In the genomic region with DNA sequence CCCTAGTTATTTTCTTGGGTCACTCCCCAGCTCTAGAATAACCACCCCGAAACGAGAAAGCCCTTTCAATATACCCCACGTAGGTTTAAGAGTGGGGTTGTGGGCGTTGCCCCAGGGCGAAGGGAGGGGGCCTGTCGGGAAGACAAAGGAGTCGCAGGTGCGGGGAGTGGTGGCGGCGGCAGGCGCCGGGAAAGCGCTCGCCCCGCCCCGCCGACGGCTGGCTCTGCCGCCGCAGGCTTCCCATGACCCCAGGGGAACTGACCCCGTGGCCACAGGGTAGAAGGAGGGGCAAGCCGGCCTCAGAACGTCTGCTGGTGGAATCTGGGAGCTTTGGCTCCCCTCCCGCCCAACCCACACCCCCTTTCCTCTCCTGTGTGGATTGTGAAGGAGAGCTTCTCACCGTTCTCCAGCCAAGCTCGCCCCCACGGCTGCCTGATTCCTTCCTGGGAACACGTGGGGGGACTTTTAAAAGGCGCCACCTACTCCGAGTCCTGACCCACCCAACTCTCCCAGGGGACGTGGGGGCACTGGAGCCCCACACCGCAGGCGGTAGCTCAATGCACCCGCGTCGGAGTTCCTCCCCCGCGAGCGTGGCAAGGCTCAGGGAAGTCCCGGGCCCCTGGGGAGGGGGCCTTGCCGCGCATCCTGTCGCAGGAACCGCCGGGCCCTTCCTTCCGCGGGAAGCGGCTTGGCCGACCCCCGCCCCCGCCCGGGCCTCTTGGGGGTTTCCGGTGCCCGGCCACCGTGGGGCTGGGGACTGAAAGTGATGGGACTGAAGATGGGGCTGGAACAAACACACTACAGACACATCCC, we compare ENCODE assay signal across 7 cellular contexts. TPM values are rescaled to one million over a fixed set of nuclear protein-coding genes. Genes with fewer than 3 reads are reported as not detected.
A peak's percentile ranks its signal among the peaks of the same experiment; 100 is the strongest.
DNase-seq lines count a peak whose midpoint lies in the region; ATAC-seq and TF ChIP-seq lines count a peak whose summit lies in the region.

No MANE protein-coding gene starts in this region.

- H3K9ac ChIP-seq in MM.1S (ENCODE audit: low read length) (no peak overlapping the region), mammary epithelial cell (ENCODE audit: insufficient read depth, low read length) (peak overlapping the region; percentile 92)

- no peaks in the 10 kb centered on the region for H3K9me3 Mint-ChIP-seq in immature natural killer cell

- no peak overlapping the region for H3K27ac ChIP-seq in MM.1S (ENCODE audit: low read length)
- peak overlapping the region; percentile 95 for H3K27ac ChIP-seq in mammary epithelial cell (ENCODE audit: insufficient read depth, low read depth, low read length)

- H2AFZ ChIP-seq in MM.1S (ENCODE audit: low read length) = no peak overlapping the region
- no peak overlapping the region for H2AFZ ChIP-seq in mammary epithelial cell (ENCODE audit: low read depth, low read length)

- TF ChIP-seq CTCF in GM12875 (IDR thresholded peaks at IDR 0.05; ENCODE audit: borderline replicate concordance, insufficient read depth, low read depth, low read length) (no peak), MM.1S (IDR thresholded peaks at IDR 0.05; ENCODE audit: low read length) (no peak), mammary epithelial cell (conservative IDR thresholded peaks at IDR 0.05 in 1 of 2, IDR thresholded peaks at IDR 0.05 in 1 of 2; ENCODE audit: extremely low read depth in 1 of 2, insufficient read depth in 1 of 2, low read depth in 1 of 2, low read length in 2 of 2) (no peak)

- peaks cover 29% of the 10 kb centered on the region for H3K4me1 ChIP-seq in MM.1S (ENCODE audit: low read length)
- H3K4me1 ChIP-seq in mammary epithelial cell (ENCODE audit: insufficient read depth, low read length) = peaks cover 21% of the 10 kb centered on the region

- H3K79me2 ChIP-seq in MM.1S (ENCODE audit: low read length) (no peaks in the 10 kb centered on the region), mammary epithelial cell (ENCODE audit: insufficient read depth, low read length) (peaks cover 35% of the 10 kb centered on the region)

- no peaks in the 10 kb centered on the region for H3K9me3 ChIP-seq in MM.1S (replicated peaks; ENCODE audit: insufficient read depth, low read length)
- no peaks in the 10 kb centered on the region for H3K9me3 ChIP-seq in mammary epithelial cell (replicated peaks; ENCODE audit: insufficient read depth, low read length)

- H3K27me3 ChIP-seq in MM.1S (replicated peaks; ENCODE audit: insufficient read depth, low read length) (peaks cover 64% of the 10 kb centered on the region), mammary epithelial cell (ENCODE audit: insufficient read depth, low read length) (no peaks in the 10 kb centered on the region)

- DNase-seq in MM.1S (no peak), UCSD-AML1 (lab: John Stamatoyannopoulos, UW; ENCODE audit: unreplicated experiment) (peak; percentile 95), mammary epithelial cell (peak; percentile 65), immature natural killer cell (peak; percentile 83 to 89 (median 86))
- peak; percentile 58 to 63 for DNase-seq in stimulated activated CD4-positive, alpha-beta T cell treated with anti-CD3 and anti-CD28 coated beads, Interleukin-15, amount 100 ng/mL, for 1 hour (ENCODE audit: low read depth in 1 of 2, low spot score in 1 of 2)

- peaks cover 57 to 61% of the 10 kb centered on the region in 2 donors for H3K4me1 Mint-ChIP-seq in immature natural killer cell

- intact Hi-C loops in mammary epithelial cell (cut with micrococcal nuclease) = loop anchor here (1.0 kb wide), 2 partner anchors 39 to 107 kb away; no protein-coding TSS in a partner anchor

- 34% methylated on average over 3 of the region's 55 CpGs for WGBS in mammary epithelial cell (ENCODE audit: low coverage, missing lambda C conversion rate)

- peaks cover 8% of the 10 kb centered on the region; the same call in 1 of the 2 replicates for H3F3A ChIP-seq in MM.1S (ENCODE audit: insufficient read depth, low read length)

- H3K4me3 Mint-ChIP-seq in immature natural killer cell = peak overlapping the region; percentile 93 to 99 (median 97)

- dilution Hi-C loops in mammary epithelial cell (cut with HindIII; ENCODE audit: low sequenced_read_pairs) = no loop called here

- BruUV-seq in mammary epithelial cell (replicated peaks; lab: Mats Ljungman, UMichigan) = no TSS peak

- H3K9me2 ChIP-seq in MM.1S (replicated peaks; ENCODE audit: insufficient read depth, low read length) = no peaks in the 10 kb centered on the region

- ATAC-seq in HG03378 (IDR thresholded peaks at IDR 0.05; ENCODE audit: unreplicated experiment) = no peak

- CTCF ChIA-PET in mammary epithelial cell (lab: Charles Lee; ENCODE audit: low non-redundant PET) = no interaction called here

- peaks cover 3 to 13% (median 11%) of the 10 kb centered on the region in 3 donors for H3K36me3 Mint-ChIP-seq in immature natural killer cell

- H3K27ac Mint-ChIP-seq in immature natural killer cell = peak overlapping the region; percentile 97 to 99 (median 98)

- in situ Hi-C loops in mammary epithelial cell (cut with MboI; ENCODE audit: low sequenced_read_pairs in 2 of 2) = no loop called here

- H4K20me1 ChIP-seq in MM.1S (ENCODE audit: insufficient read depth, low read length) (no peaks in the 10 kb centered on the region), mammary epithelial cell (ENCODE audit: insufficient read depth, low read length) (peaks cover 8% of the 10 kb centered on the region)

- H3K36me3 ChIP-seq in MM.1S (replicated peaks; ENCODE audit: insufficient read depth, low read length) (no peaks in the 10 kb centered on the region), mammary epithelial cell (ENCODE audit: insufficient read depth, low read length) (no peaks in the 10 kb centered on the region)

- H3K4me2 ChIP-seq in MM.1S (ENCODE audit: low read depth, low read length) = peak overlapping the region; percentile 91
- peak overlapping the region; percentile 94 for H3K4me2 ChIP-seq in mammary epithelial cell (ENCODE audit: insufficient read depth, low read depth, low read length)

- H3K27me3 Mint-ChIP-seq in immature natural killer cell (ENCODE audit: low read depth in 3 of 3) = peaks cover 39 to 54% (median 43%) of the 10 kb centered on the region in 3 donors

- peak overlapping the region; percentile 100 for H3K4me3 ChIP-seq in GM12875 (ENCODE audit: low read depth, low read length)
- no peak overlapping the region for H3K4me3 ChIP-seq in MM.1S (ENCODE audit: low read length)
- peak overlapping the region; percentile 70 to 88 (median 86) for H3K4me3 ChIP-seq in mammary epithelial cell (replicated peaks in 1 of 3; ENCODE audit: insufficient read depth in 1 of 3, low read depth in 2 of 3, low read length in 3 of 3)

RNA-seq across cellular contexts. Expression of gene IER2, which starts 5.5 kb away (rescaled TPM):
- total RNA-seq in mammary epithelial cell = 100 to 1,000 TPM in 1 of 2 donors, 10 to 100 TPM in 1; 16.2 to 108 TPM
- polyA plus RNA-seq in mammary epithelial cell (42.1 TPM), immature natural killer cell (100 to 1,000 TPM; 395 to 487 (median 487) TPM)
- 25.5 TPM for polyA minus RNA-seq in mammary epithelial cell

RNA-seq across cellular contexts. Expression of gene STX10, which starts 5.5 kb away (rescaled TPM):
- total RNA-seq in mammary epithelial cell = 10 to 100 TPM; 33.7 to 48.0 TPM
- polyA plus RNA-seq in mammary epithelial cell (67.4 TPM), immature natural killer cell (10 to 100 TPM; 56.8 to 92.5 (median 66.0) TPM)
- 102 TPM for polyA minus RNA-seq in mammary epithelial cell

RNA-seq across cellular contexts. Expression of gene NACC1, which starts 37.6 kb away (rescaled TPM):
- total RNA-seq in mammary epithelial cell = 100 to 1,000 TPM in 1 of 2 donors, 10 to 100 TPM in 1; 76.2 to 106 TPM
- 90.9 TPM for polyA plus RNA-seq in mammary epithelial cell
- polyA minus RNA-seq in mammary epithelial cell = 45.9 TPM
- polyA plus RNA-seq in immature natural killer cell = 1 to 10 TPM in 2 of 3 donors, not detected in 1; 1.2 to 2.8 TPM

RNA-seq across cellular contexts. Expression of gene TRMT1, which starts 39.1 kb away (rescaled TPM):
- 10 to 100 TPM; 28.7 to 56.2 TPM for total RNA-seq in mammary epithelial cell
- polyA plus RNA-seq in mammary epithelial cell (39.3 TPM), immature natural killer cell (10 to 100 TPM; 13.2 to 16.5 (median 16.3) TPM)
- 66.7 TPM for polyA minus RNA-seq in mammary epithelial cell

RNA-seq across cellular contexts. Expression of gene LYL1, which starts 53.0 kb away (rescaled TPM):
- not detected for total RNA-seq in mammary epithelial cell
- not detected for polyA plus RNA-seq in mammary epithelial cell
- not detected for polyA minus RNA-seq in mammary epithelial cell
- 1 to 10 TPM; 1.1 to 2.2 (median 2.1) TPM for polyA plus RNA-seq in immature natural killer cell

Comparison
In these comparisons a context has a peak if more than half of its experiments do, and no peak if none do; other contexts are left out.
1. RNA of gene NACC1, which starts 37.6 kb away (polyA plus RNA-seq): 90.9 TPM in mammary epithelial cell (single experiment); 1.2 to 2.8 TPM in immature natural killer cell; every median in the first group is over 10 times any median in the second.